Comparison of ENCODE assay signal across 14 cellular contexts in genomic region chr11:9146477-9146876, GRCh38. TPM values are rescaled to one million over a fixed set of nuclear protein-coding genes. Genes with fewer than 3 reads are reported as not detected.
"Had no signal": no experiment of that assay in that cellular context is flagged by ENCODE, and none has a peak within 500 bp of the region (broad histone marks: within the 10 kb centered on the region; RNA-seq: fewer than 3 reads in every experiment).

No MANE protein-coding gene starts in this region.

- H3K9me3 ChIP-seq: gastroesophageal sphincter, tibial nerve, vagina had no signal

- H3K4me3 Mint-ChIP-seq: activated CD4-positive, alpha-beta memory T cell treated with anti-CD3 and anti-CD28 coated beads, Interleukin-2, amount 10 ng/mL, durations not matched to agents 7 days and 5 days had no signal

- H3K27me3 Mint-ChIP-seq: activated CD4-positive, alpha-beta memory T cell treated with anti-CD3 and anti-CD28 coated beads, Interleukin-2, amount 10 ng/mL, durations not matched to agents 7 days and 5 days had no signal

- H3K27ac Mint-ChIP-seq: activated CD4-positive, alpha-beta memory T cell treated with anti-CD3 and anti-CD28 coated beads, Interleukin-2, amount 10 ng/mL, durations not matched to agents 7 days and 5 days had no signal

- ATAC-seq: gastroesophageal sphincter, right cardiac atrium had no signal

- H3K4me1 ChIP-seq: gastroesophageal sphincter, tibial nerve, vagina had no signal

- H3K9me3 Mint-ChIP-seq: activated CD4-positive, alpha-beta memory T cell treated with anti-CD3 and anti-CD28 coated beads, Interleukin-2, amount 10 ng/mL, durations not matched to agents 7 days and 5 days had no signal

- H3K27me3 ChIP-seq: gastroesophageal sphincter, tibial nerve, vagina had no signal

- DNase-seq: activated CD4-positive, alpha-beta memory T cell treated with anti-CD3 and anti-CD28 coated beads, Interleukin-2, amount 10 ng/mL, durations not matched to agents 7 days and 5 days; activated CD4-positive, alpha-beta T cell treated with anti-CD3 and anti-CD28 coated beads for 1 hour; activated gamma-delta T cell treated with Interleukin-2 at 50 U/mL for 16 hours; activated T-cell treated with anti-CD3 and anti-CD28 coated beads, Interleukin-2, amount 50 U/mL, for 48 hours; amniotic stem cell; effector CD4-positive, alpha-beta T cell; kidney; right cardiac atrium; small intestine; SW 1271; T1000 had no signal

- H3K4me3 ChIP-seq: gastroesophageal sphincter, tibial nerve, vagina had no signal

- H3K27ac ChIP-seq: gastroesophageal sphincter, tibial nerve, vagina had no signal

RNA-seq across cellular contexts. Expression of gene SCUBE2, which starts 55.1 kb away (rescaled TPM):
- total RNA-seq: activated CD4-positive, alpha-beta memory T cell treated with anti-CD3 and anti-CD28 coated beads, Interleukin-2, amount 10 ng/mL, durations not matched to agents 7 days and 5 days had no signal
